12 cellular contexts compared by ENCODE assay signal in the genomic region with DNA sequence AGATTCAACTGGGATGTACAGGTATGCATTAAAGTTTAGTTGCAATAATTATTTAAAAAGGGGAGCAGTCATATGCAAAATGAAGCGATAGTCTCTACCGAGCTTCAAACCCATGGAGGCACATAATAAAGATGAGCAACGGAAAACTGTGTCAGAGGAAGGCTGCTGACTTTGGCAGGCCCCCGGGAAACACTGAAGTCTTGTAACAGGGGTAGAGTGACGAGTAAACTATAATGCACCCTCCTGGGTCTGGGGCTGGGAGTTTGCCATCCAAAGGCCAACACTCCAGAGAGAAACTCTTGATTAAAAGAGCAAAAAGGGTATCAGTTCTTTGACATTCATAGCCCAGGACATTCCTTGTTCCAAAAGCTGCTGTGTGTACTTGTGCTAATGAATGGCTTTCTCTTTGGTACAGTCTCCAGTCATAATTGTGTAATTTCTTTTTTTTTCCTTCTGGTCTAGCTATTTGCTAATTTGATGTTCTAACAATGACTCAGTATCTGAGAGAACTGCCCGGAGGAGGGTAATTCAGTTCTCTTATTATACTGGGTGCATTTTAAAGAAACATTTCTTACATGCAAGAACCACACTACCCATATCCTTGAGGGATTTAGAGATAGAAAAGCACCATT. TPM values are rescaled to one million over a fixed set of nuclear protein-coding genes. Genes with fewer than 3 reads are reported as not detected.
DNase-seq lines count a peak whose midpoint lies in the region; ATAC-seq, FAIRE-seq and TF ChIP-seq lines count a peak whose summit lies in the region.
"Had no signal": no experiment of that assay in that cellular context is flagged by ENCODE, and none has a peak within 500 bp of the region (broad histone marks: within the 10 kb centered on the region; RNA-seq: fewer than 3 reads in every experiment).

No MANE protein-coding gene starts in this region.

- DNase-seq in H4 (ENCODE audit: low spot score) (peak; percentile 45), amniotic stem cell (lab: John Stamatoyannopoulos, UW) (peak; percentile 47), foreskin melanocyte (peak; percentile 96), stromal cell of bone marrow (ENCODE audit: low read depth) (peak; percentile 77), GM12891 (ENCODE audit: insufficient read length, low spot score) (no peak)
- DNase-seq: activated CD4-positive, CD25-positive, alpha-beta regulatory T cell; activated T-cell treated with anti-CD3 and anti-CD28 coated beads, Interleukin-2, amount 50 U/mL, for 1 hour; NCI-H1048; NCI-H526 treated with DMSO at 0.1 percent for 48 hours; stomach had no signal

- no peak for FAIRE-seq in GM12891 (lab: Jason Lieb, UNC)

- TF ChIP-seq POLR2A in GM12891 (IDR thresholded peaks at IDR 0.05; ENCODE audit: low read depth, low read length) = no peak

- ATAC-seq in GM18907 (IDR thresholded peaks at IDR 0.05; ENCODE audit: unreplicated experiment) = no peak
- no peak for ATAC-seq in HG02763 (IDR thresholded peaks at IDR 0.05; ENCODE audit: unreplicated experiment)

TF ChIP-seq in GM12891, 5 proteins besides CTCF, POLR2A, EP300 and RAD21:
- TF ChIP-seq PAX5 (IDR thresholded peaks at IDR 0.05; ENCODE audit: insufficient read depth, low read length, severe bottlenecking) (no peak), POU2F2 (IDR thresholded peaks at IDR 0.05; ENCODE audit: low read depth, low read length) (no peak), TAF1 (IDR thresholded peaks at IDR 0.05; ENCODE audit: low read depth, low read length) (no peak), SPI1 (IDR thresholded peaks at IDR 0.05; ENCODE audit: low read depth, low read length) (no peak), POLR2AphosphoS5 (IDR thresholded peaks at IDR 0.05; ENCODE audit: low read depth, low read length) (no peak)

RNA-seq across cellular contexts. Expression of a gene that starts 59.2 kb away (rescaled TPM):
- 45.0 and 45.9 TPM in 2 replicates for total RNA-seq in H4 (2014; rRNA removed; shearing (Covaris generic))
- 1.1 TPM for polyA plus RNA-seq in GM12891 (2012; ENCODE audit: low read depth, missing spikeins)
